In genomic region chr10:33413093-33413442, GRCh38 we compare ENCODE assay signal across 17 cellular contexts.
A peak's percentile ranks its signal among the peaks of the same experiment; 100 is the strongest.
DNase-seq lines count a peak whose midpoint lies in the region; ATAC-seq and TF ChIP-seq lines count a peak whose summit lies in the region.
"Had no signal": no experiment of that assay in that cellular context is flagged by ENCODE, and none has a peak within 500 bp of the region (broad histone marks: within the 10 kb centered on the region; RNA-seq: fewer than 3 reads in every experiment).

No MANE protein-coding gene starts in this region.

- no peaks in the 10 kb centered on the region for H4K20me1 ChIP-seq in PC-3 (ENCODE audit: low read length)

- CTCF ChIA-PET in PC-3 (lab: Charles Lee), result interaction anchor here (0.5 to 0.6 kb wide), 2 partner anchors 630 to 1827 kb away, joined by 3 to 7 read pairs; no protein-coding TSS in a partner anchor

- 0 out of 2 replicates have a peak, but pooled peaks cover 2% of the 10 kb centered on the region for H3K9me2 ChIP-seq in PC-3 (replicated peaks; ENCODE audit: low read length)

- H3F3A ChIP-seq in PC-3 (ENCODE audit: low read length, unreplicated experiment), result no peaks in the 10 kb centered on the region

- no peaks in the 10 kb centered on the region for H3K79me2 ChIP-seq in PC-3 (ENCODE audit: low read length)

- peaks cover 16% of the 10 kb centered on the region for H3K4me1 ChIP-seq in PC-3 (ENCODE audit: insufficient read depth, low read length)

- H3K9me3 ChIP-seq in PC-3 (ENCODE audit: low read length), result no peaks in the 10 kb centered on the region
- H3K9me3 ChIP-seq: adrenal gland, ovary had no signal

- BruUV-seq in PC-3 (replicated peaks; lab: Mats Ljungman, UMichigan), result no TSS peak

- POLR2A ChIA-PET in PC-3 (lab: Charles Lee; ENCODE audit: unreplicated experiment), result interaction anchor here (0.6 kb wide), 2 partner anchors 78 to 230 kb away, joined by 6 read pairs; partner anchors contain the start of gene NRP1

- intact Hi-C loops in PC-3 (cut with micrococcal nuclease), result no loop called here

- no peaks in the 10 kb centered on the region for H3K27me3 ChIP-seq in PC-3 (ENCODE audit: low read length)
- H3K27me3 ChIP-seq: adrenal gland, dorsolateral prefrontal cortex, ovary had no signal

- DNase-seq in Daoy (ENCODE audit: low read depth) (peak; percentile 42), PC-3 (peak; percentile 57), epithelial cell of proximal tubule (ENCODE audit: low read depth) (peak; percentile 22), renal cortical epithelial cell (ENCODE audit: low read depth) (peak; percentile 48), SHP77 treated with DMSO at 0.1 percent for 48 hours (lab: John Stamatoyannopoulos, UW) (no peak), amygdala (lab: John Stamatoyannopoulos, UW) (no peak)
- DNase-seq: activated CD4-positive, alpha-beta T cell treated with anti-CD3 and anti-CD28 coated beads, Interleukin-2, amount 10 ng/mL, durations not matched to agents 7 days and 5 days; CD4-positive, alpha-beta T cell; NCI-H2081 treated with DMSO at 0.1 percent for 48 hours; SHP77; substantia nigra; T1000 had no signal

- H3K4me3 ChIP-seq in PC-3 (ENCODE audit: low read length) (no peak overlapping the region), epithelial cell of proximal tubule (ENCODE audit: low read depth, low read length) (no peak overlapping the region)
- H3K4me3 ChIP-seq: adrenal gland, dorsolateral prefrontal cortex, ovary had no signal

- TF ChIP-seq CTCF in PC-3 (conservative IDR thresholded peaks at IDR 0.05; ENCODE audit: low read depth, low read length), result no peak
- TF ChIP-seq CTCF in epithelial cell of proximal tubule (conservative IDR thresholded peaks at IDR 0.05; ENCODE audit: low read depth, low read length), result no peak

- H3K36me3 ChIP-seq in PC-3 (ENCODE audit: low read depth, low read length), result no peaks in the 10 kb centered on the region
- H3K36me3 ChIP-seq: adrenal gland, ovary had no signal

- H3K9ac ChIP-seq in PC-3 (ENCODE audit: low read length), result no peak overlapping the region

- ATAC-seq in PC-3, result peak; percentile 41
- no peak for ATAC-seq in HG03442 (IDR thresholded peaks at IDR 0.05; ENCODE audit: unreplicated experiment)

- no peak overlapping the region for H2AFZ ChIP-seq in PC-3 (ENCODE audit: low read length)

- peak overlapping the region; percentile 1; the same call in 1 of the 2 replicates for H3K4me2 ChIP-seq in PC-3 (ENCODE audit: low read length)

- peak overlapping the region; percentile 15 for H3K27ac ChIP-seq in PC-3 (ENCODE audit: low read length)
- H3K27ac ChIP-seq: dorsolateral prefrontal cortex, HL-60, ovary had no signal

Comparison
In these comparisons a context has a peak if more than half of its experiments do, and no peak if none do; other contexts are left out.
1. DNase-seq: peak in Daoy (single experiment), PC-3 (single experiment), epithelial cell of proximal tubule (single experiment) and renal cortical epithelial cell (single experiment); none in SHP77 treated with DMSO at 0.1 percent for 48 hours (single experiment) and amygdala (0 of 56).